11 cellular contexts compared by ENCODE assay signal in the genomic region with DNA sequence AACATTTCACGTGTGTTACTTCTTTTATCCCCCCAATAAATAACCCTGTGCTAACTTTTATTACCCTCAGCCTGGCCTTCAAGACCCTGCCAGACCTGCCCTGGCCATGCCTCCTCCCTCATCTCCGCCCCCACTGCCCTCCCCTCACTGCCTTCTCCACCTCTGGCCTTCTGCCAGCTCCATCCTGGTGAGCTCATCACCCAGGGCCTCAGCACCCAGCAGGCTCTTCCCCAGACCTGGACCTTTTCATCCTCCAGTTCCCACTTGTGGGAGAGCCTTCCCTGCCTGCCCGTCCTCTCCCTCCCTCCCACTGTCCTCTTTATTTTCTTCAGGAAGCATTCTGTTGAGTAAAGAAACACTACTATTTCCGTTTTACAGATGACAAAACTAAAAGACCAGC.
A peak's percentile ranks its signal among the peaks of the same experiment; 100 is the strongest.
DNase-seq lines count a peak whose midpoint lies in the region; ATAC-seq and TF ChIP-seq lines count a peak whose summit lies in the region.
"Had no signal": no experiment of that assay in that cellular context is flagged by ENCODE, and none has a peak within 500 bp of the region (broad histone marks: within the 10 kb centered on the region; RNA-seq: fewer than 3 reads in every experiment).

No MANE protein-coding gene starts in this region.

- POLR2A ChIA-PET in activated CD4-positive, alpha-beta memory T cell treated with anti-CD3 and anti-CD28 coated beads for 36 hours (lab: Charles Lee): no interaction called here
- POLR2A ChIA-PET in activated CD4-positive, alpha-beta memory T cell treated with anti-CD3 and anti-CD28 coated beads, Interleukin-2, amount 10 ng/mL, durations not matched to agents 7 days and 5 days (lab: Charles Lee): no interaction called here

- H3K4me3 Mint-ChIP-seq in activated CD4-positive, alpha-beta memory T cell treated with anti-CD3 and anti-CD28 coated beads for 36 hours: no peak overlapping the region
- H3K4me3 Mint-ChIP-seq in activated CD4-positive, alpha-beta memory T cell treated with anti-CD3 and anti-CD28 coated beads, Interleukin-2, amount 10 ng/mL, durations not matched to agents 7 days and 5 days: no peak overlapping the region
- H3K4me3 Mint-ChIP-seq: WTC11 had no signal

- H3K36me3 Mint-ChIP-seq in activated CD4-positive, alpha-beta memory T cell treated with anti-CD3 and anti-CD28 coated beads for 36 hours: peaks cover 17% of the 10 kb centered on the region
- peaks cover 56% of the 10 kb centered on the region for H3K36me3 Mint-ChIP-seq in activated CD4-positive, alpha-beta memory T cell treated with anti-CD3 and anti-CD28 coated beads, Interleukin-2, amount 10 ng/mL, durations not matched to agents 7 days and 5 days (ENCODE audit: low read depth)

- H3K4me1 Mint-ChIP-seq in activated CD4-positive, alpha-beta memory T cell treated with anti-CD3 and anti-CD28 coated beads for 36 hours (ENCODE audit: low read depth): peaks cover 30% of the 10 kb centered on the region
- peaks cover 27% of the 10 kb centered on the region for H3K4me1 Mint-ChIP-seq in activated CD4-positive, alpha-beta memory T cell treated with anti-CD3 and anti-CD28 coated beads, Interleukin-2, amount 10 ng/mL, durations not matched to agents 7 days and 5 days
- H3K4me1 Mint-ChIP-seq: WTC11 had no signal

- intact Hi-C loops in activated CD4-positive, alpha-beta memory T cell treated with anti-CD3 and anti-CD28 coated beads for 36 hours (cut with micrococcal nuclease): no loop called here
- intact Hi-C loops in left cardiac atrium (cut with DNase I): loop anchor here in 1 of 2 donors (10.0 kb wide), 1 partner anchor 271 kb away; no protein-coding TSS in a partner anchor

- H3K9me3 Mint-ChIP-seq in activated CD4-positive, alpha-beta memory T cell treated with anti-CD3 and anti-CD28 coated beads for 36 hours: no peaks in the 10 kb centered on the region
- H3K9me3 Mint-ChIP-seq in activated CD4-positive, alpha-beta memory T cell treated with anti-CD3 and anti-CD28 coated beads, Interleukin-2, amount 10 ng/mL, durations not matched to agents 7 days and 5 days: no peaks in the 10 kb centered on the region
- H3K9me3 Mint-ChIP-seq: WTC11 had no signal

- no peaks in the 10 kb centered on the region for H3K27me3 Mint-ChIP-seq in activated CD4-positive, alpha-beta memory T cell treated with anti-CD3 and anti-CD28 coated beads for 36 hours
- H3K27me3 Mint-ChIP-seq in activated CD4-positive, alpha-beta memory T cell treated with anti-CD3 and anti-CD28 coated beads, Interleukin-2, amount 10 ng/mL, durations not matched to agents 7 days and 5 days: no peaks in the 10 kb centered on the region

- DNase-seq in activated CD4-positive, alpha-beta memory T cell treated with anti-CD3 and anti-CD28 coated beads for 36 hours: no peak
- no peak for DNase-seq in activated CD4-positive, alpha-beta memory T cell treated with anti-CD3 and anti-CD28 coated beads, Interleukin-2, amount 10 ng/mL, durations not matched to agents 7 days and 5 days
- peak; percentile 67 for DNase-seq in left cardiac atrium
- DNase-seq in thoracic aorta (ENCODE audit: low spot score): peak; percentile 41
- DNase-seq in SW 1271 (lab: John Stamatoyannopoulos, UW): no peak
- DNase-seq: C1 segment of cervical spinal cord, NCI-H524 had no signal

- no peaks in the 10 kb centered on the region for H3K27me3 ChIP-seq in thoracic aorta (replicated peaks; ENCODE audit: insufficient read depth)

- ATAC-seq in SK-N-SH treated with all-trans-retinoic acid at 6 μM for 48 hours (peak; percentile 36), left cardiac atrium (peak in 1 of 2 donors; percentile 63), thoracic aorta (ENCODE audit: insufficient number of reproducible peaks, low FRiP score, low read depth) (no peak), GM21723 (IDR thresholded peaks at IDR 0.05; ENCODE audit: unreplicated experiment) (no peak), GM18873 (IDR thresholded peaks at IDR 0.05; ENCODE audit: low FRiP score, unreplicated experiment) (no peak)
- ATAC-seq: WTC11 had no signal

- peaks cover 43 to 57% of the 10 kb centered on the region in 2 donors for H3K4me1 ChIP-seq in thoracic aorta (ENCODE audit: control insufficient read depth in 1 of 2, low read depth in 2 of 2)

- H3K4me3 ChIP-seq in thoracic aorta: no peak overlapping the region

- H3K9me3 ChIP-seq in thoracic aorta: no peaks in the 10 kb centered on the region

- H3K27ac Mint-ChIP-seq in activated CD4-positive, alpha-beta memory T cell treated with anti-CD3 and anti-CD28 coated beads for 36 hours: peak overlapping the region; percentile 18
- H3K27ac Mint-ChIP-seq in activated CD4-positive, alpha-beta memory T cell treated with anti-CD3 and anti-CD28 coated beads, Interleukin-2, amount 10 ng/mL, durations not matched to agents 7 days and 5 days: no peak overlapping the region
- H3K27ac Mint-ChIP-seq: WTC11 had no signal

- TF ChIP-seq CTCF in thoracic aorta (IDR thresholded peaks at IDR 0.05): no peak

- peak overlapping the region; percentile 71 to 82 for H3K27ac ChIP-seq in thoracic aorta

- H3K36me3 ChIP-seq in thoracic aorta: peaks cover 2% of the 10 kb centered on the region

- CTCF ChIA-PET in activated CD4-positive, alpha-beta memory T cell treated with anti-CD3 and anti-CD28 coated beads for 36 hours (lab: Charles Lee): no interaction called here
- CTCF ChIA-PET in activated CD4-positive, alpha-beta memory T cell treated with anti-CD3 and anti-CD28 coated beads, Interleukin-2, amount 10 ng/mL, durations not matched to agents 7 days and 5 days (lab: Charles Lee): interaction anchor here (1.0 to 1.5 kb wide), 4 partner anchors 10 to 278 kb away, joined by 3 read pairs; no protein-coding TSS in a partner anchor

TF ChIP-seq in SK-N-SH treated with all-trans-retinoic acid at 6 μM for 48 hours, 23 proteins besides CTCF, POLR2A, EP300 and RAD21:
- no peak for TF ChIP-seq OSR1 (CRISPR knock-in tag; IDR thresholded peaks at IDR 0.05)
- TF ChIP-seq, protein P1, sequence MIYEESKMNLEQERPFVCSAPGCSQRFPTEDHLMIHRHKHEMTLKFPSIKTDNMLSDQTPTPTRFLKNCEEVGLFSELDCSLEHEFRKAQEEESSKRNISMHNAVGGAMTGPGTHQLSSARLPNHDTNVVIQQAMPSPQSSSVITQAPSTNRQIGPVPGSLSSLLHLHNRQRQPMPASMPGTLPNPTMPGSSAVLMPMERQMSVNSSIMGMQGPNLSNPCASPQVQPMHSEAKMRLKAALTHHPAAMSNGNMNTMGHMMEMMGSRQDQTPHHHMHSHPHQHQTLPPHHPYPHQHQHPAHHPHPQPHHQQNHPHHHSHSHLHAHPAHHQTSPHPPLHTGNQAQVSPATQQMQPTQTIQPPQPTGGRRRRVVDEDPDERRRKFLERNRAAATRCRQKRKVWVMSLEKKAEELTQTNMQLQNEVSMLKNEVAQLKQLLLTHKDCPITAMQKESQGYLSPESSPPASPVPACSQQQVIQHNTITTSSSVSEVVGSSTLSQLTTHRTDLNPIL (CRISPR knock-in tag; IDR thresholded peaks at IDR 0.05; ENCODE audit: low read depth): no peak
- TF ChIP-seq ZFP30 (CRISPR knock-in tag; IDR thresholded peaks at IDR 0.05): no peak
- no peak for TF ChIP-seq ESRRG (CRISPR knock-in tag; IDR thresholded peaks at IDR 0.05)
- TF ChIP-seq, protein P2, sequence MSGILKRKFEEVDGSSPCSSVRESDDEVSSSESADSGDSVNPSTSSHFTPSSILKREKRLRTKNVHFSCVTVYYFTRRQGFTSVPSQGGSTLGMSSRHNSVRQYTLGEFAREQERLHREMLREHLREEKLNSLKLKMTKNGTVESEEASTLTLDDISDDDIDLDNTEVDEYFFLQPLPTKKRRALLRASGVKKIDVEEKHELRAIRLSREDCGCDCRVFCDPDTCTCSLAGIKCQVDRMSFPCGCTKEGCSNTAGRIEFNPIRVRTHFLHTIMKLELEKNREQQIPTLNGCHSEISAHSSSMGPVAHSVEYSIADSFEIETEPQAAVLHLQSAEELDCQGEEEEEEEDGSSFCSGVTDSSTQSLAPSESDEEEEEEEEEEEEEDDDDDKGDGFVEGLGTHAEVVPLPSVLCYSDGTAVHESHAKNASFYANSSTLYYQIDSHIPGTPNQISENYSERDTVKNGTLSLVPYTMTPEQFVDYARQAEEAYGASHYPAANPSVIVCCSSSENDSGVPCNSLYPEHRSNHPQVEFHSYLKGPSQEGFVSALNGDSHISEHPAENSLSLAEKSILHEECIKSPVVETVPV (CRISPR knock-in tag; IDR thresholded peaks at IDR 0.05): no peak
- no peak for TF ChIP-seq GLIS3 (CRISPR knock-in tag; IDR thresholded peaks at IDR 0.05)
- no peak for TF ChIP-seq ZNF70 (CRISPR knock-in tag; IDR thresholded peaks at IDR 0.05)
- TF ChIP-seq RARB (CRISPR knock-in tag; IDR thresholded peaks at IDR 0.05): no peak
- no peak for TF ChIP-seq ZNF8 (CRISPR knock-in tag; IDR thresholded peaks at IDR 0.05)
- TF ChIP-seq TOX (CRISPR knock-in tag; IDR thresholded peaks at IDR 0.05; ENCODE audit: borderline replicate concordance): no peak
- no peak for TF ChIP-seq ZFP3 (CRISPR knock-in tag; IDR thresholded peaks at IDR 0.05)
- no peak for TF ChIP-seq ZC3H10 (CRISPR knock-in tag; IDR thresholded peaks at IDR 0.05)

Comparison
In these comparisons a context has a peak if more than half of its experiments do, and no peak if none do; other contexts are left out.
1. DNase-seq: peak in left cardiac atrium (single experiment) and thoracic aorta (single experiment); none in activated CD4-positive, alpha-beta memory T cell treated with anti-CD3 and anti-CD28 coated beads for 36 hours (single experiment), activated CD4-positive, alpha-beta memory T cell treated with anti-CD3 and anti-CD28 coated beads, Interleukin-2, amount 10 ng/mL, durations not matched to agents 7 days and 5 days (single experiment) and SW 1271 (0 of 2).